Comparison of ENCODE assay signal across 8 cellular contexts in the genomic region with DNA sequence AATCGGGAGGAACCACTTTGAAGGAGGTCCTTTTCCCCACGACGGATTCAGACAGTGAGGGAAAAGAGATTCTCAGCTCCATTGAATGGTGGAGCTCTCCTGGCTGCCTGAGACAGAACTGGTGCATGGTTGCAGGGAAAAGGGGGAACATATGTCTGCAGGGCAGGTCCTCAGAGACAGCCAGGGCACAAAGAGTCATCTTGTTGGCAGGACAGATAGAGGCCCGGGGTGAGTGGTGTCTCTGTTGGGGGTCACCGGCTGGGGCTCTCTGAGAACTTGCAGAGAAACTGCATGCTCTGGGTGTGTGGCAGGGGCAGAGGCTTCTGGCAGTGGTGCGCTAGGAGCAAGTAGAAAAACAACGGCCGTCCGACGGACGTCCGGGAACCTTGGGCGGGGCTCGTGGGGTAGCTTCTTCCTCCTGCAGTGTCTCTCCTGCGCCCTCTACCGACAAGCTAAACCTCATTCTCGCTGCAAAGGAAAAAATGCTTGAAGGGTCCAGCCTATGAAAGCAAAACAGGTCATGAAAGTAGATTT.
DNase-seq lines count a peak whose midpoint lies in the region; ATAC-seq, FAIRE-seq and TF ChIP-seq lines count a peak whose summit lies in the region.

No MANE protein-coding gene starts in this region.

- H3K36me3 ChIP-seq in endothelial cell of umbilical vein (ENCODE audit: control insufficient read depth in 2 of 2, extremely low read depth in 1 of 2, insufficient read depth in 2 of 2, low read length in 2 of 2) = no peaks in the 10 kb centered on the region

- peak overlapping the region; percentile 56 for H3K27ac Mint-ChIP-seq in activated CD4-positive, alpha-beta memory T cell treated with anti-CD3 and anti-CD28 coated beads, Interleukin-2, amount 10 ng/mL, durations not matched to agents 7 days and 5 days
- H3K27ac Mint-ChIP-seq in stimulated activated effector memory CD8-positive, alpha-beta T cell treated with anti-CD3 and anti-CD28 coated beads, Interleukin-12 subunit alpha, Interleukin-12 subunit beta, amount 100 ng/mL, for 72 hours = no peak overlapping the region

- no peaks in the 10 kb centered on the region for H3K9me1 ChIP-seq in endothelial cell of umbilical vein (replicated peaks; ENCODE audit: control insufficient read depth, extremely low read depth, insufficient read depth, low read length)

- intact Hi-C loops in endothelial cell of umbilical vein (cut with micrococcal nuclease) = loop anchor here (1.0 kb wide), 3 partner anchors 47 to 643 kb away; no protein-coding TSS in a partner anchor

- H3K36me3 Mint-ChIP-seq in activated CD4-positive, alpha-beta memory T cell treated with anti-CD3 and anti-CD28 coated beads, Interleukin-2, amount 10 ng/mL, durations not matched to agents 7 days and 5 days (ENCODE audit: low read depth) = no peaks in the 10 kb centered on the region
- no peaks in the 10 kb centered on the region for H3K36me3 Mint-ChIP-seq in stimulated activated effector memory CD8-positive, alpha-beta T cell treated with anti-CD3 and anti-CD28 coated beads, Interleukin-12 subunit alpha, Interleukin-12 subunit beta, amount 100 ng/mL, for 72 hours

- peak; percentile 72 for ATAC-seq in HG02759 (IDR thresholded peaks at IDR 0.05; ENCODE audit: unreplicated experiment)
- ATAC-seq in stimulated activated effector memory CD8-positive, alpha-beta T cell treated with anti-CD3 and anti-CD28 coated beads, Interleukin-12 subunit alpha, Interleukin-12 subunit beta, amount 100 ng/mL, for 72 hours = peak; percentile 84

- no peaks in the 10 kb centered on the region for H3K79me2 ChIP-seq in endothelial cell of umbilical vein (ENCODE audit: control insufficient read depth, insufficient read depth, low read length)

- peak; percentile 63 to 65 for TF ChIP-seq CTCF in endothelial cell of umbilical vein (IDR thresholded peaks at IDR 0.05; ENCODE audit: extremely low read depth in 1 of 2, insufficient read depth in 1 of 2, low read depth in 1 of 2, low read length in 2 of 2)

- peak; percentile 21 for TF ChIP-seq POLR2A in endothelial cell of umbilical vein (IDR thresholded peaks at IDR 0.05; ENCODE audit: low read depth, low read length)

- no peak overlapping the region for H3K9ac ChIP-seq in endothelial cell of umbilical vein (replicated peaks; ENCODE audit: extremely low read depth, insufficient read depth, low read length)

- no peaks in the 10 kb centered on the region for H4K20me1 ChIP-seq in endothelial cell of umbilical vein (replicated peaks; ENCODE audit: control insufficient read depth, extremely low read depth, insufficient read depth, low read length)

- H3K27ac ChIP-seq in endothelial cell of umbilical vein (ENCODE audit: insufficient read depth, low read depth, low read length) = no peak overlapping the region

- peaks cover 3% of the 10 kb centered on the region for H3K4me1 ChIP-seq in endothelial cell of umbilical vein (ENCODE audit: control insufficient read depth, extremely low read depth, insufficient read depth, low read length)

- BruUV-seq in endothelial cell of umbilical vein (replicated peaks; lab: Mats Ljungman, UMichigan) = no TSS peak

- H3K27me3 ChIP-seq in endothelial cell of umbilical vein (ENCODE audit: control insufficient read depth in 2 of 2, insufficient read depth in 2 of 2, low read length in 2 of 2) = peaks cover 3 to 9% of the 10 kb centered on the region in 2 experiments

- CTCF ChIA-PET in activated CD4-positive, alpha-beta memory T cell treated with anti-CD3 and anti-CD28 coated beads, Interleukin-2, amount 10 ng/mL, durations not matched to agents 7 days and 5 days (lab: Charles Lee) = interaction anchor here (0.5 to 3.2 kb wide), 13 partner anchors 10 to 913 kb away, joined by 3 to 21 read pairs (median 4); no protein-coding TSS in a partner anchor
- CTCF ChIA-PET in endothelial cell of umbilical vein (lab: Charles Lee) = interaction anchor here (0.7 to 3.1 kb wide), 30 partner anchors 8 to 901 kb away, joined by 3 to 63 read pairs (median 4); no protein-coding TSS in a partner anchor

- peak overlapping the region; percentile 50 for H3K4me3 Mint-ChIP-seq in activated CD4-positive, alpha-beta memory T cell treated with anti-CD3 and anti-CD28 coated beads, Interleukin-2, amount 10 ng/mL, durations not matched to agents 7 days and 5 days
- H3K4me3 Mint-ChIP-seq in stimulated activated effector memory CD8-positive, alpha-beta T cell treated with anti-CD3 and anti-CD28 coated beads, Interleukin-12 subunit alpha, Interleukin-12 subunit beta, amount 100 ng/mL, for 72 hours = peak overlapping the region; percentile 51

- H3K4me1 Mint-ChIP-seq in activated CD4-positive, alpha-beta memory T cell treated with anti-CD3 and anti-CD28 coated beads, Interleukin-2, amount 10 ng/mL, durations not matched to agents 7 days and 5 days = peaks cover 10% of the 10 kb centered on the region
- peaks cover 14% of the 10 kb centered on the region for H3K4me1 Mint-ChIP-seq in stimulated activated effector memory CD8-positive, alpha-beta T cell treated with anti-CD3 and anti-CD28 coated beads, Interleukin-12 subunit alpha, Interleukin-12 subunit beta, amount 100 ng/mL, for 72 hours

- dilution Hi-C loops in endothelial cell of umbilical vein (cut with MboI; ENCODE audit: extremely low pct_ligation_motif_present, low sequenced_read_pairs) = no loop called here

- FAIRE-seq in endothelial cell of umbilical vein (lab: Jason Lieb, UNC) = peak; percentile 83

- H3K4me3 ChIP-seq in endothelial cell of umbilical vein (replicated peaks in 1 of 3; ENCODE audit: insufficient read depth in 1 of 3, low read depth in 1 of 3, low read length in 3 of 3) = peak overlapping the region; percentile 29 to 45 (median 37)

- H3K9me3 ChIP-seq in endothelial cell of umbilical vein (replicated peaks; ENCODE audit: control insufficient read depth, insufficient read depth, low read length) = no peaks in the 10 kb centered on the region

- peaks cover 18% of the 10 kb centered on the region for H3K27me3 Mint-ChIP-seq in activated CD4-positive, alpha-beta memory T cell treated with anti-CD3 and anti-CD28 coated beads, Interleukin-2, amount 10 ng/mL, durations not matched to agents 7 days and 5 days

- H3K9me3 Mint-ChIP-seq in activated CD4-positive, alpha-beta memory T cell treated with anti-CD3 and anti-CD28 coated beads, Interleukin-2, amount 10 ng/mL, durations not matched to agents 7 days and 5 days = peaks cover 2% of the 10 kb centered on the region
- no peaks in the 10 kb centered on the region for H3K9me3 Mint-ChIP-seq in stimulated activated effector memory CD8-positive, alpha-beta T cell treated with anti-CD3 and anti-CD28 coated beads, Interleukin-12 subunit alpha, Interleukin-12 subunit beta, amount 100 ng/mL, for 72 hours

- POLR2A ChIA-PET in activated CD4-positive, alpha-beta memory T cell treated with anti-CD3 and anti-CD28 coated beads, Interleukin-2, amount 10 ng/mL, durations not matched to agents 7 days and 5 days (lab: Charles Lee) = interaction anchor here (0.9 kb wide), 1 partner anchor 46 kb away, joined by 3 read pairs; no protein-coding TSS in a partner anchor
- POLR2A ChIA-PET in endothelial cell of umbilical vein (lab: Charles Lee) = no interaction called here

- DNase-seq in EL (peak; percentile 86), NCI-H748 treated with DMSO at 0.1 percent for 48 hours (lab: John Stamatoyannopoulos, UW) (peak; percentile 82), endothelial cell of umbilical vein (ENCODE audit: low read depth, low spot score) (peak; percentile 64), midbrain (lab: John Stamatoyannopoulos, UW) (peak; percentile 2), NCI-H2227 treated with DMSO at 0.1 percent for 48 hours (lab: John Stamatoyannopoulos, UW) (no peak)
- DNase-seq in activated CD4-positive, alpha-beta memory T cell treated with anti-CD3 and anti-CD28 coated beads, Interleukin-2, amount 10 ng/mL, durations not matched to agents 7 days and 5 days = peak; percentile 79
- peak; percentile 61 to 84 for DNase-seq in stimulated activated effector memory CD8-positive, alpha-beta T cell treated with anti-CD3 and anti-CD28 coated beads, Interleukin-12 subunit alpha, Interleukin-12 subunit beta, amount 100 ng/mL, for 72 hours (ENCODE audit: low spot score in 2 of 2)

- H3K4me2 ChIP-seq in endothelial cell of umbilical vein (ENCODE audit: insufficient read depth, low read length) = peak overlapping the region; percentile 70

- peak overlapping the region; percentile 99 for H2AFZ ChIP-seq in endothelial cell of umbilical vein (ENCODE audit: low read depth, low read length)

TF ChIP-seq in endothelial cell of umbilical vein, 7 proteins besides CTCF, POLR2A, EP300 and RAD21:
- TF ChIP-seq POLR2AphosphoS5 (IDR thresholded peaks at IDR 0.05; ENCODE audit: insufficient read depth, low read depth, low read length) = no peak
- TF ChIP-seq FOS (IDR thresholded peaks at IDR 0.05; ENCODE audit: borderline replicate concordance, insufficient read depth, low read length) = no peak
- no peak for TF ChIP-seq MYC (IDR thresholded peaks at IDR 0.05; ENCODE audit: low read depth, low read length)
- TF ChIP-seq, protein P1, sequence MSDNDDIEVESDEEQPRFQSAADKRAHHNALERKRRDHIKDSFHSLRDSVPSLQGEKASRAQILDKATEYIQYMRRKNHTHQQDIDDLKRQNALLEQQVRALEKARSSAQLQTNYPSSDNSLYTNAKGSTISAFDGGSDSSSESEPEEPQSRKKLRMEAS (IDR thresholded peaks at IDR 0.05; ENCODE audit: insufficient read depth, insufficient read length) = no peak
- TF ChIP-seq EZH2 (IDR thresholded peaks at IDR 0.05; ENCODE audit: borderline replicate concordance, low read depth, low read length, severe bottlenecking) = no peak
- no peak for TF ChIP-seq JUN (IDR thresholded peaks at IDR 0.05; ENCODE audit: borderline replicate concordance, insufficient read depth, insufficient read length, low read depth)
- TF ChIP-seq GATA2 (IDR thresholded peaks at IDR 0.05; ENCODE audit: insufficient read depth, insufficient read length, low read depth, low read length) = no peak
